ENCODE assay signal across 1 cellular context in the genomic region with DNA sequence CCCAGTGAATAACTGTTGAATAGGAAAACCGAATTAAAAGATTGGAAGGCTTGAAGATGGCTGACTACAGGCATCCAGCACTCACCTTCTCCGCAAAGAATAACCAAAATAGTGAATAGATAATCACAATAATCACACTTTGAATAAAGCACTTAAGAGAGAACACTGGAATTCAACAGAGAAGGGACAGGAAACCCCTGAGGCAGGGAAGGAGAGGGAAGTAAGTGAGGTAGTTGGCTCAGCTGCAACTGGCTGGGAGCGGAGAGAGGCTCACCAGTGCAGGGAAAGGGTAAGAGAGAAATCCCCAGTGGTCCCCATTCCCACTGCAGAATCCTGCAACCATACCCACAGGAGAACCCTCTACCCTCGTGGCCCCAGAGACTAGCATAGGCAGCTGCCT.
TF ChIP-seq lines count a peak whose summit lies in the region.

No MANE protein-coding gene starts in this region.

TF ChIP-seq in GM23338, 12 proteins besides CTCF, POLR2A, EP300 and RAD21 (continued from another document):
- TF ChIP-seq, protein P1, sequence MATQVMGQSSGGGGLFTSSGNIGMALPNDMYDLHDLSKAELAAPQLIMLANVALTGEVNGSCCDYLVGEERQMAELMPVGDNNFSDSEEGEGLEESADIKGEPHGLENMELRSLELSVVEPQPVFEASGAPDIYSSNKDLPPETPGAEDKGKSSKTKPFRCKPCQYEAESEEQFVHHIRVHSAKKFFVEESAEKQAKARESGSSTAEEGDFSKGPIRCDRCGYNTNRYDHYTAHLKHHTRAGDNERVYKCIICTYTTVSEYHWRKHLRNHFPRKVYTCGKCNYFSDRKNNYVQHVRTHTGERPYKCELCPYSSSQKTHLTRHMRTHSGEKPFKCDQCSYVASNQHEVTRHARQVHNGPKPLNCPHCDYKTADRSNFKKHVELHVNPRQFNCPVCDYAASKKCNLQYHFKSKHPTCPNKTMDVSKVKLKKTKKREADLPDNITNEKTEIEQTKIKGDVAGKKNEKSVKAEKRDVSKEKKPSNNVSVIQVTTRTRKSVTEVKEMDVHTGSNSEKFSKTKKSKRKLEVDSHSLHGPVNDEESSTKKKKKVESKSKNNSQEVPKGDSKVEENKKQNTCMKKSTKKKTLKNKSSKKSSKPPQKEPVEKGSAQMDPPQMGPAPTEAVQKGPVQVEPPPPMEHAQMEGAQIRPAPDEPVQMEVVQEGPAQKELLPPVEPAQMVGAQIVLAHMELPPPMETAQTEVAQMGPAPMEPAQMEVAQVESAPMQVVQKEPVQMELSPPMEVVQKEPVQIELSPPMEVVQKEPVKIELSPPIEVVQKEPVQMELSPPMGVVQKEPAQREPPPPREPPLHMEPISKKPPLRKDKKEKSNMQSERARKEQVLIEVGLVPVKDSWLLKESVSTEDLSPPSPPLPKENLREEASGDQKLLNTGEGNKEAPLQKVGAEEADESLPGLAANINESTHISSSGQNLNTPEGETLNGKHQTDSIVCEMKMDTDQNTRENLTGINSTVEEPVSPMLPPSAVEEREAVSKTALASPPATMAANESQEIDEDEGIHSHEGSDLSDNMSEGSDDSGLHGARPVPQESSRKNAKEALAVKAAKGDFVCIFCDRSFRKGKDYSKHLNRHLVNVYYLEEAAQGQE (IDR thresholded peaks at IDR 0.05; ENCODE audit: unreplicated experiment): no peak
- TF ChIP-seq JUNB (IDR thresholded peaks at IDR 0.05; ENCODE audit: unreplicated experiment) (no peak), CREB1 (CRISPR knock-in tag; IDR thresholded peaks at IDR 0.05; ENCODE audit: low read depth) (no peak), ZNF331 (CRISPR knock-in tag; IDR thresholded peaks at IDR 0.05; ENCODE audit: low read depth) (no peak), EZH2 (IDR thresholded peaks at IDR 0.05; ENCODE audit: low read depth, unreplicated experiment) (no peak), NANOG (IDR thresholded peaks at IDR 0.05; ENCODE audit: borderline replicate concordance) (no peak)
- TF ChIP-seq, protein P2, sequence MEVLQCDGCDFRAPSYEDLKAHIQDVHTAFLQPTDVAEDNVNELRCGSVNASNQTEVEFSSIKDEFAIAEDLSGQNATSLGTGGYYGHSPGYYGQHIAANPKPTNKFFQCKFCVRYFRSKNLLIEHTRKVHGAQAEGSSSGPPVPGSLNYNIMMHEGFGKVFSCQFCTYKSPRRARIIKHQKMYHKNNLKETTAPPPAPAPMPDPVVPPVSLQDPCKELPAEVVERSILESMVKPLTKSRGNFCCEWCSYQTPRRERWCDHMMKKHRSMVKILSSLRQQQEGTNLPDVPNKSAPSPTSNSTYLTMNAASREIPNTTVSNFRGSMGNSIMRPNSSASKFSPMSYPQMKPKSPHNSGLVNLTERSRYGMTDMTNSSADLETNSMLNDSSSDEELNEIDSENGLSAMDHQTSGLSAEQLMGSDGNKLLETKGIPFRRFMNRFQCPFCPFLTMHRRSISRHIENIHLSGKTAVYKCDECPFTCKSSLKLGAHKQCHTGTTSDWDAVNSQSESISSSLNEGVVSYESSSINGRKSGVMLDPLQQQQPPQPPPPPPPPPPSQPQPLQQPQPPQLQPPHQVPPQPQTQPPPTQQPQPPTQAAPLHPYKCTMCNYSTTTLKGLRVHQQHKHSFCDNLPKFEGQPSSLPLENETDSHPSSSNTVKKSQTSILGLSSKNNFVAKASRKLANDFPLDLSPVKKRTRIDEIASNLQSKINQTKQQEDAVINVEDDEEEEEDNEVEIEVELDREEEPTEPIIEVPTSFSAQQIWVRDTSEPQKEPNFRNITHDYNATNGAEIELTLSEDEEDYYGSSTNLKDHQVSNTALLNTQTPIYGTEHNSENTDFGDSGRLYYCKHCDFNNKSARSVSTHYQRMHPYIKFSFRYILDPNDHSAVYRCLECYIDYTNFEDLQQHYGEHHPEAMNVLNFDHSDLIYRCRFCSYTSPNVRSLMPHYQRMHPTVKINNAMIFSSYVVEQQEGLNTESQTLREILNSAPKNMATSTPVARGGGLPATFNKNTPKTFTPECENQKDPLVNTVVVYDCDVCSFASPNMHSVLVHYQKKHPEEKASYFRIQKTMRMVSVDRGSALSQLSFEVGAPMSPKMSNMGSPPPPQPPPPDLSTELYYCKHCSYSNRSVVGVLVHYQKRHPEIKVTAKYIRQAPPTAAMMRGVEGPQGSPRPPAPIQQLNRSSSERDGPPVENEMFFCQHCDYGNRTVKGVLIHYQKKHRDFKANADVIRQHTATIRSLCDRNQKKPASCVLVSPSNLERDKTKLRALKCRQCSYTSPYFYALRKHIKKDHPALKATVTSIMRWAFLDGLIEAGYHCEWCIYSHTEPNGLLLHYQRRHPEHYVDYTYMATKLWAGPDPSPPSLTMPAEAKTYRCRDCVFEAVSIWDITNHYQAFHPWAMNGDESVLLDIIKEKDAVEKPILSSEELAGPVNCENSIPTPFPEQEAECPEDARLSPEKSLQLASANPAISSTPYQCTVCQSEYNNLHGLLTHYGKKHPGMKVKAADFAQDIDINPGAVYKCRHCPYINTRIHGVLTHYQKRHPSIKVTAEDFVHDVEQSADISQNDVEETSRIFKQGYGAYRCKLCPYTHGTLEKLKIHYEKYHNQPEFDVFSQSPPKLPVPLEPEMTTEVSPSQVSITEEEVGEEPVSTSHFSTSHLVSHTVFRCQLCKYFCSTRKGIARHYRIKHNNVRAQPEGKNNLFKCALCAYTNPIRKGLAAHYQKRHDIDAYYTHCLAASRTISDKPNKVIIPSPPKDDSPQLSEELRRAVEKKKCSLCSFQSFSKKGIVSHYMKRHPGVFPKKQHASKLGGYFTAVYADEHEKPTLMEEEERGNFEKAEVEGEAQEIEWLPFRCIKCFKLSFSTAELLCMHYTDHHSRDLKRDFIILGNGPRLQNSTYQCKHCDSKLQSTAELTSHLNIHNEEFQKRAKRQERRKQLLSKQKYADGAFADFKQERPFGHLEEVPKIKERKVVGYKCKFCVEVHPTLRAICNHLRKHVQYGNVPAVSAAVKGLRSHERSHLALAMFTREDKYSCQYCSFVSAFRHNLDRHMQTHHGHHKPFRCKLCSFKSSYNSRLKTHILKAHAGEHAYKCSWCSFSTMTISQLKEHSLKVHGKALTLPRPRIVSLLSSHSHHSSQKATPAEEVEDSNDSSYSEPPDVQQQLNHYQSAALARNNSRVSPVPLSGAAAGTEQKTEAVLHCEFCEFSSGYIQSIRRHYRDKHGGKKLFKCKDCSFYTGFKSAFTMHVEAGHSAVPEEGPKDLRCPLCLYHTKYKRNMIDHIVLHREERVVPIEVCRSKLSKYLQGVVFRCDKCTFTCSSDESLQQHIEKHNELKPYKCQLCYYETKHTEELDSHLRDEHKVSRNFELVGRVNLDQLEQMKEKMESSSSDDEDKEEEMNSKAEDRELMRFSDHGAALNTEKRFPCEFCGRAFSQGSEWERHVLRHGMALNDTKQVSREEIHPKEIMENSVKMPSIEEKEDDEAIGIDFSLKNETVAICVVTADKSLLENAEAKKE (CRISPR knock-in tag; IDR thresholded peaks at IDR 0.05): no peak
- TF ChIP-seq, protein P3, sequence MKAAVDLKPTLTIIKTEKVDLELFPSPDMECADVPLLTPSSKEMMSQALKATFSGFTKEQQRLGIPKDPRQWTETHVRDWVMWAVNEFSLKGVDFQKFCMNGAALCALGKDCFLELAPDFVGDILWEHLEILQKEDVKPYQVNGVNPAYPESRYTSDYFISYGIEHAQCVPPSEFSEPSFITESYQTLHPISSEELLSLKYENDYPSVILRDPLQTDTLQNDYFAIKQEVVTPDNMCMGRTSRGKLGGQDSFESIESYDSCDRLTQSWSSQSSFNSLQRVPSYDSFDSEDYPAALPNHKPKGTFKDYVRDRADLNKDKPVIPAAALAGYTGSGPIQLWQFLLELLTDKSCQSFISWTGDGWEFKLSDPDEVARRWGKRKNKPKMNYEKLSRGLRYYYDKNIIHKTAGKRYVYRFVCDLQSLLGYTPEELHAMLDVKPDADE (IDR thresholded peaks at IDR 0.05): no peak
TF ChIP-seq in GM23338: peak in this region for 0.
